18 cellular contexts compared by ENCODE assay signal in the genomic region with DNA sequence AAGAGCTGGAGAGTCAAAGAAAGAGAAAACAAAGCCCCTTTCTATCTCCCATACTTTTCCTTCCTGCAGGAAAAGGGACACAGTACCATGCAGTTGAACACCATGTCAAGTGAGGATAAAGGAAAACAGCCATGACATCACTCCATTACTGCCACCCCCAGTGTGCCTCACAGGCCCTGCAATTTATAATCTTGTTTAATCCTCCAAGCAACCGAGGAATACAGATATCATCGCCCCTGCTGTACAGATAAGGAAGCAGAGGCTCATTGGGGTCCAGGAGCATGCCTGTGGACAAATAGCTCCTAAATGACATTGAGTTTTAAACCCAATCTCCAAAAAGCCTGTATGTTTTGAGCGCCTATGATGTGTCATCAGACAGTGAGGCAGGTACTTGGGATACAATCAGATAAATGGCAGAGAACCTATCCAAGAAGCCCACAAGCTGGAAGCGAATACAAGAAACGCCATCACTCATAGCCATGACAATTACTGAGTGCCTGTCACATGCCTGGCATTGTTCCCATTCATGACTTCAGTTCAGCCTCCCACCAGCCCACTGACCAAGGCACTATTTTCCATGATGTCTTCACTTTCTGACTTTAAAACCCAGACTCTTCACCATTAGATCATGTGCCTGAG. TPM values are rescaled to one million over a fixed set of nuclear protein-coding genes. Genes with fewer than 3 reads are reported as not detected.
A peak's percentile ranks its signal among the peaks of the same experiment; 100 is the strongest.
DNase-seq lines count a peak whose midpoint lies in the region; ATAC-seq, FAIRE-seq and TF ChIP-seq lines count a peak whose summit lies in the region.
"Had no signal": no experiment of that assay in that cellular context is flagged by ENCODE, and none has a peak within 500 bp of the region (broad histone marks: within the 10 kb centered on the region; RNA-seq: fewer than 3 reads in every experiment).

No MANE protein-coding gene starts in this region.

- CTCF ChIA-PET in endothelial cell of umbilical vein (lab: Charles Lee): interaction anchor here (0.9 kb wide), 1 partner anchor 68 kb away, joined by 3 read pairs; no protein-coding TSS in a partner anchor
- CTCF ChIA-PET in naive thymus-derived CD4-positive, alpha-beta T cell (lab: Charles Lee): no interaction called here
- CTCF ChIA-PET in RWPE1 (lab: Yijun Ruan, JAX): interaction anchor here (0.7 kb wide), 1 partner anchor 650 kb away, joined by 3 read pairs; no protein-coding TSS in a partner anchor

- H3K4me2 ChIP-seq in endothelial cell of umbilical vein (ENCODE audit: insufficient read depth, low read length): peak overlapping the region; percentile 28

- no peaks in the 10 kb centered on the region for H3K79me2 ChIP-seq in endothelial cell of umbilical vein (ENCODE audit: control insufficient read depth, insufficient read depth, low read length)

- dilution Hi-C loops in endothelial cell of umbilical vein (cut with MboI; ENCODE audit: extremely low pct_ligation_motif_present, low sequenced_read_pairs): no loop called here

- intact Hi-C loops in endothelial cell of umbilical vein (cut with micrococcal nuclease): no loop called here
- intact Hi-C loops in naive thymus-derived CD4-positive, alpha-beta T cell (cut with micrococcal nuclease): no loop called here

- POLR2A ChIA-PET in endothelial cell of umbilical vein (lab: Charles Lee): no interaction called here
- POLR2A ChIA-PET in naive thymus-derived CD4-positive, alpha-beta T cell (lab: Charles Lee): no interaction called here
- POLR2A ChIA-PET in RWPE1 (lab: Yijun Ruan, JAX; ENCODE audit: low non-redundant PET): no interaction called here

- DNase-seq in Caki2 (ENCODE audit: low read depth): peak; percentile 10
- DNase-seq in RKO (ENCODE audit: low spot score): peak; percentile 7
- peak; percentile 84 for DNase-seq in endothelial cell of umbilical vein (ENCODE audit: low read depth, low spot score)
- DNase-seq in neural crest cell (ENCODE audit: low read depth, low spot score): no peak
- no peak for DNase-seq in NCI-H1930 (lab: John Stamatoyannopoulos, UW)
- DNase-seq in naive thymus-derived CD4-positive, alpha-beta T cell: no peak
- DNase-seq in NCI-H446 treated with DMSO at 0.1 percent for 48 hours (lab: John Stamatoyannopoulos, UW): no peak
- DNase-seq in RWPE1 (ENCODE audit: low spot score): no peak
- DNase-seq: activated B cell treated with CpG ODN at 0.5 μM for 24 hours; activated T-cell treated with anti-CD3 and anti-CD28 coated beads, Interleukin-2, amount 50 U/mL, for 24 hours; effector memory CD4-positive, alpha-beta T cell; MG63; NCI-H510A; stimulated activated CD4-positive, alpha-beta T cell treated with anti-CD3 and anti-CD28 coated beads, Interleukin-2, amount 100 ng/mL, for 48 hours; stimulated activated naive B cell treated with anti-CD40 and anti-IgM and Interleukin-4, amounts not matched to agents 10 μg/mL and 1 μg/mL and 100 μg/mL, for 72 hours had no signal

- no peak for ATAC-seq in naive thymus-derived CD4-positive, alpha-beta T cell
- ATAC-seq: gastroesophageal sphincter; stimulated activated naive B cell treated with anti-CD40 and anti-IgM and Interleukin-4, amounts not matched to agents 10 μg/mL and 1 μg/mL and 100 μg/mL, for 72 hours had no signal

- H4K20me1 ChIP-seq in endothelial cell of umbilical vein (replicated peaks; ENCODE audit: control insufficient read depth, extremely low read depth, insufficient read depth, low read length): no peaks in the 10 kb centered on the region

- H3K9me3 ChIP-seq in endothelial cell of umbilical vein (replicated peaks; ENCODE audit: control insufficient read depth, insufficient read depth, low read length): no peaks in the 10 kb centered on the region
- H3K9me3 ChIP-seq in naive thymus-derived CD4-positive, alpha-beta T cell (ENCODE audit: control insufficient read depth in 2 of 3, low read length in 3 of 3): no peaks in the 10 kb centered on the region
- H3K9me3 ChIP-seq: gastroesophageal sphincter, MG63 had no signal

- peak; percentile 83 for FAIRE-seq in endothelial cell of umbilical vein (lab: Jason Lieb, UNC)
- FAIRE-seq: keratinocyte had no signal

- peak overlapping the region; percentile 38 for H3K4me3 Mint-ChIP-seq in neural crest cell
- no peak overlapping the region for H3K4me3 Mint-ChIP-seq in naive thymus-derived CD4-positive, alpha-beta T cell
- H3K4me3 Mint-ChIP-seq: activated B cell treated with CpG ODN at 0.5 μM for 24 hours; activated T-cell treated with anti-CD3 and anti-CD28 coated beads, Interleukin-2, amount 50 U/mL, for 24 hours; stimulated activated naive B cell treated with anti-CD40 and anti-IgM and Interleukin-4, amounts not matched to agents 10 μg/mL and 1 μg/mL and 100 μg/mL, for 72 hours had no signal

- no peak overlapping the region for H3K27ac Mint-ChIP-seq in neural crest cell (ENCODE audit: unreplicated experiment)
- no peak overlapping the region for H3K27ac Mint-ChIP-seq in naive thymus-derived CD4-positive, alpha-beta T cell
- H3K27ac Mint-ChIP-seq: activated B cell treated with CpG ODN at 0.5 μM for 24 hours; activated T-cell treated with anti-CD3 and anti-CD28 coated beads, Interleukin-2, amount 50 U/mL, for 24 hours; stimulated activated naive B cell treated with anti-CD40 and anti-IgM and Interleukin-4, amounts not matched to agents 10 μg/mL and 1 μg/mL and 100 μg/mL, for 72 hours had no signal

- no peak overlapping the region for H3K4me3 ChIP-seq in endothelial cell of umbilical vein (replicated peaks in 1 of 3; ENCODE audit: insufficient read depth in 1 of 3, low read depth in 1 of 3, low read length in 3 of 3)
- H3K4me3 ChIP-seq in naive thymus-derived CD4-positive, alpha-beta T cell (ENCODE audit: low read length): no peak overlapping the region
- H3K4me3 ChIP-seq: gastroesophageal sphincter, MG63 had no signal

- TF ChIP-seq POLR2A in endothelial cell of umbilical vein (IDR thresholded peaks at IDR 0.05; ENCODE audit: low read depth, low read length): no peak

- H3K4me1 ChIP-seq in endothelial cell of umbilical vein (ENCODE audit: control insufficient read depth, extremely low read depth, insufficient read depth, low read length): peaks cover 13% of the 10 kb centered on the region
- H3K4me1 ChIP-seq in naive thymus-derived CD4-positive, alpha-beta T cell (ENCODE audit: control insufficient read depth in 2 of 2, insufficient read depth in 2 of 2, low read length in 2 of 2): no peaks in the 10 kb centered on the region

- in situ Hi-C loops in Caki2 (cut with HindIII; ENCODE audit: low pct_unique_long_range_greater_than_20kb, low sequenced_read_pairs): no loop called here

- BruUV-seq in endothelial cell of umbilical vein (replicated peaks; lab: Mats Ljungman, UMichigan): no TSS peak

- peaks cover 2% of the 10 kb centered on the region in 2 experiments for H3K36me3 ChIP-seq in endothelial cell of umbilical vein (ENCODE audit: control insufficient read depth in 2 of 2, extremely low read depth in 1 of 2, insufficient read depth in 2 of 2, low read length in 2 of 2)
- no peaks in the 10 kb centered on the region for H3K36me3 ChIP-seq in naive thymus-derived CD4-positive, alpha-beta T cell (ENCODE audit: control insufficient read depth in 2 of 3, insufficient read depth in 3 of 3, low read length in 3 of 3)
- H3K36me3 ChIP-seq: gastroesophageal sphincter, MG63 had no signal

- no peaks in the 10 kb centered on the region for H3K9me3 Mint-ChIP-seq in neural crest cell
- H3K9me3 Mint-ChIP-seq in naive thymus-derived CD4-positive, alpha-beta T cell: no peaks in the 10 kb centered on the region
- H3K9me3 Mint-ChIP-seq: activated B cell treated with CpG ODN at 0.5 μM for 24 hours; activated T-cell treated with anti-CD3 and anti-CD28 coated beads, Interleukin-2, amount 50 U/mL, for 24 hours; stimulated activated naive B cell treated with anti-CD40 and anti-IgM and Interleukin-4, amounts not matched to agents 10 μg/mL and 1 μg/mL and 100 μg/mL, for 72 hours had no signal

- no peaks in the 10 kb centered on the region for H3K27me3 ChIP-seq in endothelial cell of umbilical vein (ENCODE audit: control insufficient read depth in 2 of 2, insufficient read depth in 2 of 2, low read length in 2 of 2)
- no peaks in the 10 kb centered on the region for H3K27me3 ChIP-seq in naive thymus-derived CD4-positive, alpha-beta T cell (ENCODE audit: control insufficient read depth in 2 of 2, insufficient read depth in 2 of 2, low read length in 2 of 2)
- H3K27me3 ChIP-seq: gastroesophageal sphincter, MG63 had no signal

- H3K9me1 ChIP-seq in endothelial cell of umbilical vein (replicated peaks; ENCODE audit: control insufficient read depth, extremely low read depth, insufficient read depth, low read length): no peaks in the 10 kb centered on the region

- H2AFZ ChIP-seq in endothelial cell of umbilical vein (ENCODE audit: low read depth, low read length): no peak overlapping the region

- H3K27ac ChIP-seq in endothelial cell of umbilical vein (ENCODE audit: insufficient read depth, low read depth, low read length) (peak overlapping the region; percentile 32), RWPE1 (no peak overlapping the region)
- H3K27ac ChIP-seq in naive thymus-derived CD4-positive, alpha-beta T cell (ENCODE audit: low read depth, low read length): no peak overlapping the region
- H3K27ac ChIP-seq: HL-60 had no signal

- peaks cover 31% of the 10 kb centered on the region for H3K4me1 Mint-ChIP-seq in neural crest cell
- H3K4me1 Mint-ChIP-seq in naive thymus-derived CD4-positive, alpha-beta T cell: peaks cover 0 to 3% (median 0%) of the 10 kb centered on the region in 7 donors

- H3K36me3 Mint-ChIP-seq in neural crest cell (ENCODE audit: low read depth): no peaks in the 10 kb centered on the region
- peaks cover 0 to 6% (median 0%) of the 10 kb centered on the region in 5 donors for H3K36me3 Mint-ChIP-seq in naive thymus-derived CD4-positive, alpha-beta T cell
- H3K36me3 Mint-ChIP-seq: stimulated activated naive B cell treated with anti-CD40 and anti-IgM and Interleukin-4, amounts not matched to agents 10 μg/mL and 1 μg/mL and 100 μg/mL, for 72 hours had no signal

- H3K9ac ChIP-seq in endothelial cell of umbilical vein (replicated peaks; ENCODE audit: extremely low read depth, insufficient read depth, low read length): no peak overlapping the region

- TF ChIP-seq CTCF in endothelial cell of umbilical vein (IDR thresholded peaks at IDR 0.05; ENCODE audit: extremely low read depth in 1 of 2, insufficient read depth in 1 of 2, low read depth in 1 of 2, low read length in 2 of 2) (no peak), neural crest cell (conservative IDR thresholded peaks at IDR 0.05) (no peak), RWPE1 (conservative IDR thresholded peaks at IDR 0.05; ENCODE audit: low read depth) (no peak)

- H3K27me3 Mint-ChIP-seq in neural crest cell (ENCODE audit: low read depth): no peaks in the 10 kb centered on the region
- H3K27me3 Mint-ChIP-seq in naive thymus-derived CD4-positive, alpha-beta T cell: no peaks in the 10 kb centered on the region
- H3K27me3 Mint-ChIP-seq: activated B cell treated with CpG ODN at 0.5 μM for 24 hours; activated T-cell treated with anti-CD3 and anti-CD28 coated beads, Interleukin-2, amount 50 U/mL, for 24 hours; stimulated activated naive B cell treated with anti-CD40 and anti-IgM and Interleukin-4, amounts not matched to agents 10 μg/mL and 1 μg/mL and 100 μg/mL, for 72 hours had no signal

RNA-seq across cellular contexts. Expression of gene CPPED1, which starts 45.5 kb away (rescaled TPM):
- 63.2 and 73.2 TPM in 2 replicates for total RNA-seq in Caki2 (2014; rRNA removed; shearing (Covaris generic); ENCODE audit: low replicate concordance)
- total RNA-seq in endothelial cell of umbilical vein: 55.8 and 59.3 TPM in 2 replicates
- 27.9 and 32.1 TPM in 2 replicates for polyA plus RNA-seq in endothelial cell of umbilical vein
- 38.2 and 38.6 TPM in 2 replicates for polyA plus RNA-seq in endothelial cell of umbilical vein (2011; cell fraction: cytosol; rRNA removed)
- 28.8 and 34.2 TPM in 2 replicates for polyA plus RNA-seq in endothelial cell of umbilical vein (2011; cell fraction: nucleus; rRNA removed)
- 38.2 and 40.9 TPM in 2 replicates for polyA plus RNA-seq in endothelial cell of umbilical vein (2012)
- 77.1 and 82.6 TPM in 2 replicates for polyA minus RNA-seq in endothelial cell of umbilical vein
- 1.8 TPM for polyA minus RNA-seq in endothelial cell of umbilical vein (2011; cell fraction: cytosol; rRNA and poly(A)+ RNA removed)
- polyA minus RNA-seq in endothelial cell of umbilical vein (2011; cell fraction: nucleus; rRNA and poly(A)+ RNA removed): 55.1 and 56.4 TPM in 2 replicates
- total RNA-seq in neural crest cell: 6.9 and 7.6 TPM in 2 replicates
- total RNA-seq in naive thymus-derived CD4-positive, alpha-beta T cell: 10 to 100 TPM in 2 of 5 experiments, 1 to 10 TPM in 3; 2.4 to 56.5 (median 5.3) TPM
- 1 to 10 TPM; 3.4 to 3.5 TPM for polyA plus RNA-seq in naive thymus-derived CD4-positive, alpha-beta T cell

Comparison
In these comparisons a context has a peak if more than half of its experiments do, and no peak if none do; other contexts are left out.
1. DNase-seq: peak in Caki2 (single experiment), RKO (single experiment) and endothelial cell of umbilical vein (single experiment); none in neural crest cell (single experiment), NCI-H1930 (0 of 2), naive thymus-derived CD4-positive, alpha-beta T cell (0 of 9), NCI-H446 treated with DMSO at 0.1 percent for 48 hours (single experiment) and RWPE1 (single experiment).